Comparison of ENCODE assay signal across 1 cellular context in the genomic region with DNA sequence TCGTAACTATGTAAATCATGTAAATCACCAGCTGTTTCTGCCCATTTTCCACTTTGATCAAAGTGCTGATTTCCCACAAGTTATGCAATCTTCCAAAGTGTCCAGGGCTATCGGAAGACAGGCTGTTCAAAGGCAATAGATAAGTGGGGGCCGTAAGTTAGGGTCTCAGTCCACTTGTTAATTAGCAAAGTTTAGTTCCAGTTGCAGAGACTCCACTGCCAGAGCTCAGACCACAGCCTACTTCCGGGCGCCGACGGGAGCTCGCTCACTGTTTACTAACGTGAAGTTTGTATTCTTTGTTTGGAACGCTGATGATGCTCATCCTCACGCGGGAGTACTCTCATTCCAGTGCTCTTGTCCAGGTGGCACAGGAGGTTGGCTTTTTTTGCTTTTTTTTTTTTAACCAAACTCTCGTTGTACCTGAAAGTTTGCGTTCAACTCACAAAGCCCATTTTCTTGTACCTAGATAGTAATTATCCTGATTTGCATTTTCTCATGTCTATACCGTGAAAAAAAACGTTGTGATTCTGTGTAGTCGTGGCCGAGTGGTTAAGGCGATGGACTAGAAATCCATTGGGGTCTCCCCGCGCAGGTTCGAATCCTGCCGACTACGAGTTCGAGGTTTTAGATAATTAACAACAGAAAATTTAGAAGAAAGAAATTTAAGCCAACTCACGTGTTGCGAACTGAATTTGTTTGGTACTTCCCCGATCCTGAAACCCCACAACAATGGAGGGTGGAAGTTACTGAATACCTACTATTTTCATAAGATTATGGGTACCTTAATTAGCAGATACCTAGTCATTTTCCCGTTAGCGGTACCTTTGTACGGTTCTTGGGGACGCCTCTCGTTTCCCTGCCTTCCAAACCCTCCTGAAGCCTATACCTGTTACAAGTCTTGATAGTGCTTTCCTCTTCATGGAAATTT.
A peak's percentile ranks its signal among the peaks of the same experiment; 100 is the strongest.
TF ChIP-seq lines count a peak whose summit lies in the region.

No MANE protein-coding gene starts in this region.

TF ChIP-seq in K562, 482 proteins besides CTCF, POLR2A, EP300 and RAD21 (continued from another document and continues in another):
- TF ChIP-seq, protein P1, sequence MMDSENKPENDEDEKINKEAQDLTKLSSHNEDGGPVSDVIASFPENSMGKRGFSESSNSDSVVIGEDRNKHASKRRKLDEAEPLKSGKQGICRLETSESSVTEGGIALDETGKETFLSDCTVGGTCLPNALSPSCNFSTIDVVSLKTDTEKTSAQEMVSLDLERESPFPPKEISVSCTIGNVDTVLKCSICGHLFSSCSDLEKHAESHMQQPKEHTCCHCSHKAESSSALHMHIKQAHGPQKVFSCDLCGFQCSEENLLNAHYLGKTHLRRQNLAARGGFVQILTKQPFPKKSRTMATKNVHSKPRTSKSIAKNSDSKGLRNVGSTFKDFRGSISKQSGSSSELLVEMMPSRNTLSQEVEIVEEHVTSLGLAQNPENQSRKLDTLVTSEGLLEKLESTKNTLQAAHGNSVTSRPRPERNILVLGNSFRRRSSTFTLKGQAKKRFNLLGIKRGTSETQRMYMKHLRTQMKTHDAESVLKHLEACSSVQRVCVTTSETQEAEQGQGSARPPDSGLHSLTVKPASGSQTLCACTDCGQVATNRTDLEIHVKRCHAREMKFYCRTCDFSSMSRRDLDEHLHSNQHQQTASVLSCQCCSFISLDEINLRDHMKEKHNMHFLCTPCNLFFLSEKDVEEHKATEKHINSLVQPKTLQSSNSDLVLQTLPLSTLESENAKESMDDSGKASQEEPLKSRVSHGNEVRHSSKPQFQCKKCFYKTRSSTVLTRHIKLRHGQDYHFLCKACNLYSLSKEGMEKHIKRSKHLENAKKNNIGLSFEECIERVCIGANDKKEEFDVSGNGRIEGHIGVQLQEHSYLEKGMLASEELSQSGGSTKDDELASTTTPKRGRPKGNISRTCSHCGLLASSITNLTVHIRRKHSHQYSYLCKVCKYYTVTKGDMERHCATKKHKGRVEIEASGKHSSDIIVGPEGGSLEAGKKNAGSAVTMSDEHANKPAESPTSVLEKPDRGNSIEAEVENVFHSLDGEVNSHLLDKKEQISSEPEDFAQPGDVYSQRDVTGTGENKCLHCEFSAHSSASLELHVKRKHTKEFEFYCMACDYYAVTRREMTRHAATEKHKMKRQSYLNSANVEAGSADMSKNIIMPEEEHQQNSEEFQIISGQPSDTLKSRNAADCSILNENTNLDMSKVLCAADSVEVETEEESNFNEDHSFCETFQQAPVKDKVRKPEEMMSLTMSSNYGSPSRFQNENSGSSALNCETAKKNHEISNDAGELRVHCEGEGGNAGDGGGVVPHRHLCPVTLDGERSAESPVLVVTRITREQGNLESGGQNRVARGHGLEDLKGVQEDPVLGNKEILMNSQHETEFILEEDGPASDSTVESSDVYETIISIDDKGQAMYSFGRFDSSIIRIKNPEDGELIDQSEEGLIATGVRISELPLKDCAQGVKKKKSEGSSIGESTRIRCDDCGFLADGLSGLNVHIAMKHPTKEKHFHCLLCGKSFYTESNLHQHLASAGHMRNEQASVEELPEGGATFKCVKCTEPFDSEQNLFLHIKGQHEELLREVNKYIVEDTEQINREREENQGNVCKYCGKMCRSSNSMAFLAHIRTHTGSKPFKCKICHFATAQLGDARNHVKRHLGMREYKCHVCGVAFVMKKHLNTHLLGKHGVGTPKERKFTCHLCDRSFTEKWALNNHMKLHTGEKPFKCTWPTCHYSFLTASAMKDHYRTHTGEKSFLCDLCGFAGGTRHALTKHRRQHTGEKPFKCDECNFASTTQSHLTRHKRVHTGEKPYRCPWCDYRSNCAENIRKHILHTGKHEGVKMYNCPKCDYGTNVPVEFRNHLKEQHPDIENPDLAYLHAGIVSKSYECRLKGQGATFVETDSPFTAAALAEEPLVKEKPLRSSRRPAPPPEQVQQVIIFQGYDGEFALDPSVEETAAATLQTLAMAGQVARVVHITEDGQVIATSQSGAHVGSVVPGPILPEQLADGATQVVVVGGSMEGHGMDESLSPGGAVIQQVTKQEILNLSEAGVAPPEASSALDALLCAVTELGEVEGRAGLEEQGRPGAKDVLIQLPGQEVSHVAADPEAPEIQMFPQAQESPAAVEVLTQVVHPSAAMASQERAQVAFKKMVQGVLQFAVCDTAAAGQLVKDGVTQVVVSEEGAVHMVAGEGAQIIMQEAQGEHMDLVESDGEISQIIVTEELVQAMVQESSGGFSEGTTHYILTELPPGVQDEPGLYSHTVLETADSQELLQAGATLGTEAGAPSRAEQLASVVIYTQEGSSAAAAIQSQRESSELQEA (IDR thresholded peaks at IDR 0.05; ENCODE audit: low read depth) = peak; percentile 70
- TF ChIP-seq ETV5 (CRISPR knock-in tag; IDR thresholded peaks at IDR 0.05; ENCODE audit: low read depth) = peak; percentile 78; the same call in 1 of the 2 replicates
- peak; percentile 86 for TF ChIP-seq BRD9 (IDR thresholded peaks at IDR 0.05; ENCODE audit: low read depth, partially characterized antibody)
- peak; percentile 63; the same call in 1 of the 2 replicates for TF ChIP-seq CBX1 (IDR thresholded peaks at IDR 0.05; ENCODE audit: low read depth)
- TF ChIP-seq, protein P2, sequence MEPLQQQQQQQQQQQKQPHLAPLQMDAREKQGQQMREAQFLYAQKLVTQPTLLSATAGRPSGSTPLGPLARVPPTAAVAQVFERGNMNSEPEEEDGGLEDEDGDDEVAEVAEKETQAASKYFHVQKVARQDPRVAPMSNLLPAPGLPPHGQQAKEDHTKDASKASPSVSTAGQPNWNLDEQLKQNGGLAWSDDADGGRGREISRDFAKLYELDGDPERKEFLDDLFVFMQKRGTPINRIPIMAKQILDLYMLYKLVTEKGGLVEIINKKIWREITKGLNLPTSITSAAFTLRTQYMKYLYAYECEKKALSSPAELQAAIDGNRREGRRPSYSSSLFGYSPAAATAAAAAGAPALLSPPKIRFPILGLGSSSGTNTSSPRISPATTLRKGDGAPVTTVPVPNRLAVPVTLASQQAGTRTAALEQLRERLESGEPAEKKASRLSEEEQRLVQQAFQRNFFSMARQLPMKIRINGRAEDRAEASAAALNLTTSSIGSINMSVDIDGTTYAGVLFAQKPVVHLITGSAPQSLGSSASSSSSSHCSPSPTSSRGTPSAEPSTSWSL (CRISPR knock-in tag; IDR thresholded peaks at IDR 0.05; ENCODE audit: borderline replicate concordance) = no peak
- peak in 2 of 3 experiments; percentile 11 to 54 for TF ChIP-seq YY1 (IDR thresholded peaks at IDR 0.05; ENCODE audit: borderline replicate concordance in 1 of 3, control insufficient read depth in 1 of 3, extremely low read depth in 1 of 3, insufficient read depth in 3 of 3, insufficient read length in 1 of 3, insufficient replicate concordance in 2 of 3, low read depth in 1 of 3, low read length in 2 of 3)
- peak; percentile 63 for TF ChIP-seq GABPA (tag; conservative IDR thresholded peaks at IDR 0.05; ENCODE audit: low read depth)
- TF ChIP-seq, protein P3, sequence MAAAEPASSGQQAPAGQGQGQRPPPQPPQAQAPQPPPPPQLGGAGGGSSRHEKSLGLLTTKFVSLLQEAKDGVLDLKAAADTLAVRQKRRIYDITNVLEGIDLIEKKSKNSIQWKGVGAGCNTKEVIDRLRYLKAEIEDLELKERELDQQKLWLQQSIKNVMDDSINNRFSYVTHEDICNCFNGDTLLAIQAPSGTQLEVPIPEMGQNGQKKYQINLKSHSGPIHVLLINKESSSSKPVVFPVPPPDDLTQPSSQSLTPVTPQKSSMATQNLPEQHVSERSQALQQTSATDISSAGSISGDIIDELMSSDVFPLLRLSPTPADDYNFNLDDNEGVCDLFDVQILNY (CRISPR knock-in tag; IDR thresholded peaks at IDR 0.05) = no peak
- no peak for TF ChIP-seq SIRT6 (IDR thresholded peaks at IDR 0.05; ENCODE audit: low read depth, low read length)
- no peak; the same call in none of the 2 replicates for TF ChIP-seq ZNF197 (CRISPR knock-in tag; IDR thresholded peaks at IDR 0.05; ENCODE audit: low read depth)
- no peak for TF ChIP-seq STAT5B (CRISPR knock-in tag; IDR thresholded peaks at IDR 0.05)
- TF ChIP-seq, protein P4, sequence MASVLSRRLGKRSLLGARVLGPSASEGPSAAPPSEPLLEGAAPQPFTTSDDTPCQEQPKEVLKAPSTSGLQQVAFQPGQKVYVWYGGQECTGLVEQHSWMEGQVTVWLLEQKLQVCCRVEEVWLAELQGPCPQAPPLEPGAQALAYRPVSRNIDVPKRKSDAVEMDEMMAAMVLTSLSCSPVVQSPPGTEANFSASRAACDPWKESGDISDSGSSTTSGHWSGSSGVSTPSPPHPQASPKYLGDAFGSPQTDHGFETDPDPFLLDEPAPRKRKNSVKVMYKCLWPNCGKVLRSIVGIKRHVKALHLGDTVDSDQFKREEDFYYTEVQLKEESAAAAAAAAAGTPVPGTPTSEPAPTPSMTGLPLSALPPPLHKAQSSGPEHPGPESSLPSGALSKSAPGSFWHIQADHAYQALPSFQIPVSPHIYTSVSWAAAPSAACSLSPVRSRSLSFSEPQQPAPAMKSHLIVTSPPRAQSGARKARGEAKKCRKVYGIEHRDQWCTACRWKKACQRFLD (CRISPR knock-in tag; IDR thresholded peaks at IDR 0.05) = peak; percentile 91; the same call in 1 of the 2 replicates
- no peak; the same call in 1 of the 2 replicates for TF ChIP-seq ZNF263 (CRISPR knock-in tag; IDR thresholded peaks at IDR 0.05; ENCODE audit: borderline replicate concordance)
- peak; percentile 99 for TF ChIP-seq ZSCAN29 (IDR thresholded peaks at IDR 0.05)
- TF ChIP-seq ZNF347 (CRISPR knock-in tag; IDR thresholded peaks at IDR 0.05; ENCODE audit: low read depth) = no peak
- TF ChIP-seq, protein P5, sequence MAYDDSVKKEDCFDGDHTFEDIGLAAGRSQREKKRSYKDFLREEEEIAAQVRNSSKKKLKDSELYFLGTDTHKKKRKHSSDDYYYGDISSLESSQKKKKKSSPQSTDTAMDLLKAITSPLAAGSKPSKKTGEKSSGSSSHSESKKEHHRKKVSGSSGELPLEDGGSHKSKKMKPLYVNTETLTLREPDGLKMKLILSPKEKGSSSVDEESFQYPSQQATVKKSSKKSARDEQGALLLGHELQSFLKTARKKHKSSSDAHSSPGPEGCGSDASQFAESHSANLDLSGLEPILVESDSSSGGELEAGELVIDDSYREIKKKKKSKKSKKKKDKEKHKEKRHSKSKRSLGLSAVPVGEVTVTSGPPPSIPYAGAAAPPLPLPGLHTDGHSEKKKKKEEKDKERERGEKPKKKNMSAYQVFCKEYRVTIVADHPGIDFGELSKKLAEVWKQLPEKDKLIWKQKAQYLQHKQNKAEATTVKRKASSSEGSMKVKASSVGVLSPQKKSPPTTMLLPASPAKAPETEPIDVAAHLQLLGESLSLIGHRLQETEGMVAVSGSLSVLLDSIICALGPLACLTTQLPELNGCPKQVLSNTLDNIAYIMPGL (CRISPR knock-in tag; IDR thresholded peaks at IDR 0.05) = peak; percentile 84; the same call in 1 of the 2 replicates
- TF ChIP-seq BACH1 (tag; IDR thresholded peaks at IDR 0.05) = 0 out of 2 replicates have a peak, but pooled peaks have one; percentile 28
- TF ChIP-seq ZEB2 (IDR thresholded peaks at IDR 0.05) = peak; percentile 57
- TF ChIP-seq, protein P6, sequence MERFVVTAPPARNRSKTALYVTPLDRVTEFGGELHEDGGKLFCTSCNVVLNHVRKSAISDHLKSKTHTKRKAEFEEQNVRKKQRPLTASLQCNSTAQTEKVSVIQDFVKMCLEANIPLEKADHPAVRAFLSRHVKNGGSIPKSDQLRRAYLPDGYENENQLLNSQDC (CRISPR knock-in tag; IDR thresholded peaks at IDR 0.05) = no peak; the same call in 1 of the 2 replicates
- no peak for TF ChIP-seq NR4A1 (CRISPR knock-in tag; IDR thresholded peaks at IDR 0.05)
- 0 out of 2 replicates have a peak, but pooled peaks have one; percentile 16 for TF ChIP-seq NR4A1 (tag; IDR thresholded peaks at IDR 0.05)
- peak; percentile 40; the same call in 1 of the 2 replicates for TF ChIP-seq NFE2 (IDR thresholded peaks at IDR 0.05; ENCODE audit: low read depth)
- no peak for TF ChIP-seq ZNF239 (CRISPR knock-in tag; IDR thresholded peaks at IDR 0.05)
- TF ChIP-seq, protein P7, sequence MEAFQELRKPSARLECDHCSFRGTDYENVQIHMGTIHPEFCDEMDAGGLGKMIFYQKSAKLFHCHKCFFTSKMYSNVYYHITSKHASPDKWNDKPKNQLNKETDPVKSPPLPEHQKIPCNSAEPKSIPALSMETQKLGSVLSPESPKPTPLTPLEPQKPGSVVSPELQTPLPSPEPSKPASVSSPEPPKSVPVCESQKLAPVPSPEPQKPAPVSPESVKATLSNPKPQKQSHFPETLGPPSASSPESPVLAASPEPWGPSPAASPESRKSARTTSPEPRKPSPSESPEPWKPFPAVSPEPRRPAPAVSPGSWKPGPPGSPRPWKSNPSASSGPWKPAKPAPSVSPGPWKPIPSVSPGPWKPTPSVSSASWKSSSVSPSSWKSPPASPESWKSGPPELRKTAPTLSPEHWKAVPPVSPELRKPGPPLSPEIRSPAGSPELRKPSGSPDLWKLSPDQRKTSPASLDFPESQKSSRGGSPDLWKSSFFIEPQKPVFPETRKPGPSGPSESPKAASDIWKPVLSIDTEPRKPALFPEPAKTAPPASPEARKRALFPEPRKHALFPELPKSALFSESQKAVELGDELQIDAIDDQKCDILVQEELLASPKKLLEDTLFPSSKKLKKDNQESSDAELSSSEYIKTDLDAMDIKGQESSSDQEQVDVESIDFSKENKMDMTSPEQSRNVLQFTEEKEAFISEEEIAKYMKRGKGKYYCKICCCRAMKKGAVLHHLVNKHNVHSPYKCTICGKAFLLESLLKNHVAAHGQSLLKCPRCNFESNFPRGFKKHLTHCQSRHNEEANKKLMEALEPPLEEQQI (IDR thresholded peaks at IDR 0.05) = peak; percentile 77
- no peak for TF ChIP-seq ATF1 (CRISPR knock-in tag; IDR thresholded peaks at IDR 0.05)
- TF ChIP-seq ATF1 (tag; IDR thresholded peaks at IDR 0.05) = peak; percentile 88
- TF ChIP-seq, protein P8, sequence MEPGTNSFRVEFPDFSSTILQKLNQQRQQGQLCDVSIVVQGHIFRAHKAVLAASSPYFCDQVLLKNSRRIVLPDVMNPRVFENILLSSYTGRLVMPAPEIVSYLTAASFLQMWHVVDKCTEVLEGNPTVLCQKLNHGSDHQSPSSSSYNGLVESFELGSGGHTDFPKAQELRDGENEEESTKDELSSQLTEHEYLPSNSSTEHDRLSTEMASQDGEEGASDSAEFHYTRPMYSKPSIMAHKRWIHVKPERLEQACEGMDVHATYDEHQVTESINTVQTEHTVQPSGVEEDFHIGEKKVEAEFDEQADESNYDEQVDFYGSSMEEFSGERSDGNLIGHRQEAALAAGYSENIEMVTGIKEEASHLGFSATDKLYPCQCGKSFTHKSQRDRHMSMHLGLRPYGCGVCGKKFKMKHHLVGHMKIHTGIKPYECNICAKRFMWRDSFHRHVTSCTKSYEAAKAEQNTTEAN (CRISPR knock-in tag; IDR thresholded peaks at IDR 0.05) = no peak
- TF ChIP-seq IRF2 (CRISPR knock-in tag; IDR thresholded peaks at IDR 0.05) = no peak
- TF ChIP-seq KHSRP (IDR thresholded peaks at IDR 0.05) = no peak; the same call in 1 of the 2 replicates
- peak; percentile 76 for TF ChIP-seq RBBP5 (IDR thresholded peaks at IDR 0.05; ENCODE audit: borderline replicate concordance, insufficient read depth, low read length, poor library complexity, severe bottlenecking)
- no peak for TF ChIP-seq SRSF9 (IDR thresholded peaks at IDR 0.05; ENCODE audit: borderline replicate concordance, low read depth, low read length)
- no peak for TF ChIP-seq PRMT5 (CRISPR knock-in tag; IDR thresholded peaks at IDR 0.05)
- TF ChIP-seq ZNF764 (CRISPR knock-in tag; IDR thresholded peaks at IDR 0.05; ENCODE audit: low read depth) = peak; percentile 83
- TF ChIP-seq CC2D1A (IDR thresholded peaks at IDR 0.05) = peak; percentile 57
- TF ChIP-seq STAT5A (IDR thresholded peaks at IDR 0.05; ENCODE audit: borderline replicate concordance, low read length) = no peak; the same call in 1 of the 2 replicates
- no peak for TF ChIP-seq NFE2L1 (tag; IDR thresholded peaks at IDR 0.05; ENCODE audit: borderline replicate concordance, low read depth)
- no peak for TF ChIP-seq ZBED1 (IDR thresholded peaks at IDR 0.05)
- TF ChIP-seq MAFG (tag; conservative IDR thresholded peaks at IDR 0.05) = peak; percentile 43
- peak; percentile 55; the same call in 1 of the 2 replicates for TF ChIP-seq MXI1 (IDR thresholded peaks at IDR 0.05; ENCODE audit: low read depth, low read length)
